ENCODE assay signal across 1 cellular context in genomic region chr9:125238127-125238914, GRCh38.
TF ChIP-seq lines count a peak whose summit lies in the region.

No MANE protein-coding gene starts in this region.

TF ChIP-seq in IMR-90, 13 proteins besides CTCF, POLR2A, EP300 and RAD21 (continued from another document):
- TF ChIP-seq CEBPB (IDR thresholded peaks at IDR 0.05; ENCODE audit: low read depth, low read length) (no peak), FOS (IDR thresholded peaks at IDR 0.05; ENCODE audit: low read depth, low read length) (no peak), MAFK (IDR thresholded peaks at IDR 0.05; ENCODE audit: low read depth, low read length) (no peak), RFX5 (IDR thresholded peaks at IDR 0.05; ENCODE audit: low read depth, low read length) (no peak)
- TF ChIP-seq, protein P1, sequence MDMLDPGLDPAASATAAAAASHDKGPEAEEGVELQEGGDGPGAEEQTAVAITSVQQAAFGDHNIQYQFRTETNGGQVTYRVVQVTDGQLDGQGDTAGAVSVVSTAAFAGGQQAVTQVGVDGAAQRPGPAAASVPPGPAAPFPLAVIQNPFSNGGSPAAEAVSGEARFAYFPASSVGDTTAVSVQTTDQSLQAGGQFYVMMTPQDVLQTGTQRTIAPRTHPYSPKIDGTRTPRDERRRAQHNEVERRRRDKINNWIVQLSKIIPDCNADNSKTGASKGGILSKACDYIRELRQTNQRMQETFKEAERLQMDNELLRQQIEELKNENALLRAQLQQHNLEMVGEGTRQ (IDR thresholded peaks at IDR 0.05; ENCODE audit: low read depth, low read length): no peak
